Comparison of ENCODE assay signal across 8 cellular contexts in the genomic region with DNA sequence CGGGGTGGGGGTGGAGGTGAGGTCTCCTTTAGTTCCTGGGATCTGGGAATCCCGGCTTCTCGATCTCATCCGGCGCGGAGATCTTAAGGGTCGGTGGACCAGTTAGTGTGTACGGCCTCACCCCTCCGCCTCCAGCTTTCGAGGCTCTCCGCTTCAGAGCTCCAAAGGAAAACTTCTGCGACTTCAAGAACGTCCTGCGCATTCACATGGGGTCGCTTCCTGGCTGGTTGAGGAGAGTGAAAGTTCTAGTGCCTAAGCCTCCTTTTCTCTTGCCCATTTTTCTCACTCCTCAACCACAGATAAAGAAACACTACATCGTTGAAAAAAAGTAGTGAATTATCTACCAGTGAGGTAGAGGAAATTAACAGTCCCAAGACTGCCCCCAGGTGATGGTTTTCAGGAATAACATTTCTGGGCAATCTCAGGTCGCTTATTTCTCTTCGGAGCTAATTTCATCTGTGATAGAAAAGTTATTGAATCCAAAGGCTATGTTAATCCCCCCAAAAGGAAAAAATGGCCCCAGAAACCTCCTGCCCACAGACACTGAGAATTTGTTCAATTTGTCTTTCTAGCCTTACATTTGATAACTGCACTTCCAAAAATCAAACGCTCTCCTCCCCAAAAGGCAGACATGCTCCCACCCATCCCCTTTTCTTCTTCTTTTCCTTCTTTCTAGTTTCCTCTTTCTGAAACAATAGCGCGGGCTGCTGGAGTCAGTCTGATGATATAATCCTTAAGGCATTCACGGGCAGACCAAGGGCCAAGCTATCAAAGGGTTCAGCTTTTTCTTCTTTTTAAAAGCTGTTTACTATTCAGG. TPM values are rescaled to one million over a fixed set of nuclear protein-coding genes. Genes with fewer than 3 reads are reported as not detected.
DNase-seq lines count a peak whose midpoint lies in the region; ATAC-seq and TF ChIP-seq lines count a peak whose summit lies in the region.

No MANE protein-coding gene starts in this region.

- H3K4me1 ChIP-seq in Peyer's patch (peaks cover 0 to 19% (median 5%) of the 10 kb centered on the region in 4 donors), lower lobe of right lung (peaks cover 29% of the 10 kb centered on the region), thoracic aorta (ENCODE audit: control insufficient read depth in 1 of 2, low read depth in 2 of 2) (peaks cover 17 to 29% of the 10 kb centered on the region in 2 donors)

- ATAC-seq in GM18502 (IDR thresholded peaks at IDR 0.05; ENCODE audit: poor library complexity, unreplicated experiment) (peak; percentile 59), lower lobe of right lung (peak; percentile 58 to 80), thoracic aorta (ENCODE audit: insufficient number of reproducible peaks, low FRiP score, low read depth) (peak; percentile 58)

- no peak overlapping the region for H3K27ac ChIP-seq in Peyer's patch
- no peak overlapping the region for H3K27ac ChIP-seq in lower lobe of right lung
- H3K27ac ChIP-seq in thoracic aorta: no peak overlapping the region

- TF ChIP-seq CTCF in AG10803 (conservative IDR thresholded peaks at IDR 0.05; ENCODE audit: low read length): peak; percentile 70
- TF ChIP-seq CTCF in Peyer's patch (IDR thresholded peaks at IDR 0.05): peak in 5 of 6 experiments; percentile 45 to 78 (median 72)
- peak; percentile 59 for TF ChIP-seq CTCF in lower lobe of right lung (IDR thresholded peaks at IDR 0.05)
- peak; percentile 27 for TF ChIP-seq CTCF in thoracic aorta (IDR thresholded peaks at IDR 0.05)

- intact Hi-C loops in dendritic cell treated with granulocyte-macrophage colony-stimulating factor and Interleukin-4, amounts not matched to agents 40 ng/mL and 50 ng/mL, for 4 days (cut with micrococcal nuclease): loop anchor here (1.0 kb wide), 1 partner anchor 857 kb away; no protein-coding TSS in a partner anchor
- intact Hi-C loops in lower lobe of right lung (cut with DNase I): loop anchor here (5.0 kb wide), 1 partner anchor 856 kb away; no protein-coding TSS in a partner anchor

- H3K27me3 ChIP-seq in Peyer's patch (peaks cover 0 to 32% of the 10 kb centered on the region in 2 donors), lower lobe of right lung (ENCODE audit: low read depth) (peaks cover 55% of the 10 kb centered on the region), thoracic aorta (replicated peaks; ENCODE audit: insufficient read depth) (peaks cover 10% of the 10 kb centered on the region)

- H3K36me3 Mint-ChIP-seq in dendritic cell treated with granulocyte-macrophage colony-stimulating factor and Interleukin-4, amounts not matched to agents 40 ng/mL and 50 ng/mL, for 4 days (ENCODE audit: low read depth): no peaks in the 10 kb centered on the region

- H3K4me3 Mint-ChIP-seq in dendritic cell treated with granulocyte-macrophage colony-stimulating factor and Interleukin-4, amounts not matched to agents 40 ng/mL and 50 ng/mL, for 4 days: peak overlapping the region; percentile 51

- DNase-seq in AG10803 (ENCODE audit: low read depth) (peak; percentile 65), HS-5 (ENCODE audit: low read depth) (peak; percentile 19), Peyer's patch (peak in 1 of 3 donors; percentile 69), lower lobe of right lung (no peak), thoracic aorta (ENCODE audit: low spot score) (no peak)
- DNase-seq in NK-92 treated with Interleukin-12 subunit alpha and Interleukin-12 subunit beta, amount 100 ng/mL, for 24 hours (lab: John Stamatoyannopoulos, UW): no peak

- H3K27me3 Mint-ChIP-seq in dendritic cell treated with granulocyte-macrophage colony-stimulating factor and Interleukin-4, amounts not matched to agents 40 ng/mL and 50 ng/mL, for 4 days: peaks cover 69% of the 10 kb centered on the region

- H3K36me3 ChIP-seq in Peyer's patch (no peaks in the 10 kb centered on the region), lower lobe of right lung (no peaks in the 10 kb centered on the region), thoracic aorta (no peaks in the 10 kb centered on the region)

- peaks cover 13% of the 10 kb centered on the region for H3K4me1 Mint-ChIP-seq in dendritic cell treated with granulocyte-macrophage colony-stimulating factor and Interleukin-4, amounts not matched to agents 40 ng/mL and 50 ng/mL, for 4 days (ENCODE audit: low read depth)

- H3K4me3 ChIP-seq in AG10803 (ENCODE audit: low read length): peak overlapping the region; percentile 1
- peak overlapping the region in 3 of 4 donors; percentile 6 to 30 (median 29) for H3K4me3 ChIP-seq in Peyer's patch
- peak overlapping the region; percentile 40 for H3K4me3 ChIP-seq in lower lobe of right lung
- H3K4me3 ChIP-seq in thoracic aorta: peak overlapping the region; percentile 65

- H3K9me3 ChIP-seq in Peyer's patch (peaks cover 0 to 5% (median 0%) of the 10 kb centered on the region in 4 donors), lower lobe of right lung (no peaks in the 10 kb centered on the region), thoracic aorta (no peaks in the 10 kb centered on the region)

- no peak overlapping the region for H3K27ac Mint-ChIP-seq in dendritic cell treated with granulocyte-macrophage colony-stimulating factor and Interleukin-4, amounts not matched to agents 40 ng/mL and 50 ng/mL, for 4 days

- no peaks in the 10 kb centered on the region for H3K9me3 Mint-ChIP-seq in dendritic cell treated with granulocyte-macrophage colony-stimulating factor and Interleukin-4, amounts not matched to agents 40 ng/mL and 50 ng/mL, for 4 days

- no peak for TF ChIP-seq POLR2A in Peyer's patch (IDR thresholded peaks at IDR 0.05)

RNA-seq across cellular contexts. Expression of a gene that starts 20.5 kb away (rescaled TPM):
- total RNA-seq in Peyer's patch (1 to 10 TPM in 1 of 4 donors, under 1 TPM in 1, not detected in 2; 0.40 to 3.3 TPM), lower lobe of right lung (0.15 TPM), thoracic aorta (1 to 10 TPM; 1.5 to 6.8 TPM)

Comparison
In these comparisons a context has a peak if more than half of its experiments do, and no peak if none do; other contexts are left out.
1. DNase-seq: peak in AG10803 (single experiment) and HS-5 (single experiment); none in lower lobe of right lung (single experiment), thoracic aorta (single experiment) and NK-92 treated with Interleukin-12 subunit alpha and Interleukin-12 subunit beta, amount 100 ng/mL, for 24 hours (single experiment).
2. H3K4me3 ChIP-seq: peak in every context shown above with its lines; median percentile 65 in thoracic aorta; 40 in lower lobe of right lung; 29 in Peyer's patch; 1 in AG10803.
3. Peak in every context shown above with its lines, with median percentiles within 50 percentile points of each other: CTCF ChIP-seq and ATAC-seq.